Comparison of ENCODE assay signal across 10 cellular contexts in the genomic region with DNA sequence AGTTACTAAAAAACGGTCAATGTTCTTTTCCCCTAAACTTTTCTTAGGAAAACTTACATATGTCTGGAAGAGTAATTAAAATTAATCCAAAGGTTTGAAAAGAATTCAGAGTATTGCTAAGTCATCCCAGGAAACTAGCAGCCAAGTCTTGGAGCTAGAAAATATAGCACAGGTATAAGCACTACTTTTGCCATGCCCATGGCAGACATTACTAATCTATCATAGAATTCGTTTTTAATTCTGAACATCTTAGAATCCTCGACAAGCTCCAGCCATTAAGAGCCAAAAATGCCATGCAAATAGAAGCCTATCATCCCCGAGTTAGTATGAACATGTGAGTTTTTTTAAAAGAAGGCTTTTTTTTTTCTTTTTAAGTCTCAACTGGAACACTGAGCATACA.
"Had no signal": no experiment of that assay in that cellular context is flagged by ENCODE, and none has a peak within 500 bp of the region (broad histone marks: within the 10 kb centered on the region; RNA-seq: fewer than 3 reads in every experiment).

No MANE protein-coding gene starts in this region.

- H3K4me3 ChIP-seq: GM23248, HAP-1 had no signal

- ATAC-seq: HCT116 had no signal

- H3K27ac Mint-ChIP-seq: H9, HFFc6 had no signal

- H3K4me1 ChIP-seq: HAP-1 had no signal

- FAIRE-seq: H1, H54 had no signal

- H3K36me3 ChIP-seq: HAP-1 had no signal

- H3K9me3 ChIP-seq: HAP-1 had no signal

- DNase-seq: GM23248, GOT3, H7, H9, HCEC 1CT, HFFc6 had no signal

- H3K27ac ChIP-seq: GM23248 had no signal

- H3K9me3 Mint-ChIP-seq: H9, HFFc6 had no signal

- H2AFZ ChIP-seq: GM23248 had no signal

- H3K9ac ChIP-seq: GM23248 had no signal

- H3K4me1 Mint-ChIP-seq: H9 had no signal

- H3K4me3 Mint-ChIP-seq: H9, HFFc6 had no signal
